ENCODE assay signal across 8 cellular contexts in genomic region chr20:53864765-53865683, GRCh38.
DNase-seq lines count a peak whose midpoint lies in the region; ATAC-seq, FAIRE-seq and TF ChIP-seq lines count a peak whose summit lies in the region.
"Not testable (repeated sequence)": the region's sequence is repeated elsewhere in the genome, so short reads cannot be mapped to it uniquely, and the experiment has no call there.

No MANE protein-coding gene starts in this region.

- H3K4ac ChIP-seq in H1 (replicated peaks; ENCODE audit: insufficient read length, low read depth, low read length), result not testable (repeated sequence)

- H3K4me3 Mint-ChIP-seq in CD8-positive, alpha-beta memory T cell, result peak overlapping the region in 6 of 7 donors; percentile 9 to 80 (median 66)
- not testable (repeated sequence) for H3K4me3 Mint-ChIP-seq in activated naive CD4-positive, alpha-beta T cell treated with anti-CD3 and anti-CD28 coated beads, Interleukin-2, amount 10 ng/mL, durations not matched to agents 7 days and 5 days; osteocyte (ENCODE audit: unreplicated experiment)

- not testable (repeated sequence) for FAIRE-seq in H1 (lab: Jason Lieb, UNC); HepG2 (lab: Jason Lieb, UNC)

- TF ChIP-seq RAD21 in H1 (IDR thresholded peaks at IDR 0.05 in 1 of 2, conservative IDR thresholded peaks at IDR 0.05 in 1 of 2; ENCODE audit: low read depth in 2 of 2, low read length in 2 of 2); HepG2 (CRISPR knock-in tag; IDR thresholded peaks at IDR 0.05): not testable (repeated sequence)

- 85% methylated on average over 13 of the region's 13 CpGs; no CpG with 5 or more reads in 1 of the 2 experiments for WGBS in H1 (ENCODE audit: extremely low coverage in 1 of 2, insufficient coverage in 1 of 2, insufficient read length in 1 of 2, insufficient replicate concordance in 2 of 2, low coverage in 1 of 2, low lambda C conversion rate in 2 of 2, missing lambda C conversion rate in 1 of 2), 2 experiments
- 50% methylated on average over 13 of the region's 13 CpGs for WGBS in HepG2 (ENCODE audit: low lambda C conversion rate)
- 65% methylated on average over 13 of the region's 13 CpGs for WGBS in suprapubic skin

- H3K27ac ChIP-seq in CD8-positive, alpha-beta memory T cell (ENCODE audit: low read depth, low read length); H1 (ENCODE audit: low read depth, low read length); HepG2 (ENCODE audit: extremely low read length, insufficient read depth, low read length): not testable (repeated sequence)
- H3K27ac ChIP-seq in SK-N-MC (peak overlapping the region; percentile 71), suprapubic skin (peak overlapping the region; percentile 91)

- peak overlapping the region; percentile 72; the same call in 1 of the 2 replicates for H2BK20ac ChIP-seq in H1 (ENCODE audit: low read length)

- not testable (repeated sequence) for H3K36me3 Mint-ChIP-seq in CD8-positive, alpha-beta memory T cell; activated naive CD4-positive, alpha-beta T cell treated with anti-CD3 and anti-CD28 coated beads, Interleukin-2, amount 10 ng/mL, durations not matched to agents 7 days and 5 days; osteocyte (ENCODE audit: unreplicated experiment)

- H4K5ac ChIP-seq in H1 (ENCODE audit: insufficient read length, low read depth, low read length), result peak overlapping the region; percentile 84

- H3K9me3 ChIP-seq in CD8-positive, alpha-beta memory T cell (ENCODE audit: low read length); SK-N-MC (ENCODE audit: low read depth, low read length); H1 (ENCODE audit: insufficient read depth in 2 of 2, low read depth in 1 of 2, low read length in 1 of 2); HepG2 (ENCODE audit: low read length); suprapubic skin: not testable (repeated sequence)

- H3K18ac ChIP-seq in H1 (ENCODE audit: extremely low read depth, low read length), result peak overlapping the region; percentile 26

- not testable (repeated sequence) for ATAC-seq in HepG2

- CTCF ChIA-PET in CD8-positive, alpha-beta memory T cell (lab: Charles Lee), result interaction anchor here (0.7 to 3.1 kb wide), 6 partner anchors 21 to 285 kb away, joined by 3 to 14 read pairs (median 5); no protein-coding TSS in a partner anchor
- CTCF ChIA-PET in activated naive CD4-positive, alpha-beta T cell treated with anti-CD3 and anti-CD28 coated beads, Interleukin-2, amount 10 ng/mL, durations not matched to agents 7 days and 5 days (lab: Charles Lee), result interaction anchor here (1.3 to 3.9 kb wide), 5 partner anchors 9 to 110 kb away, joined by 3 to 11 read pairs (median 7); no protein-coding TSS in a partner anchor
- CTCF ChIA-PET in H1 (lab: Charles Lee; ENCODE audit: partially characterized antibody), result interaction anchor here (0.6 to 4.9 kb wide), 15 partner anchors 8 to 288 kb away, joined by 3 to 23 read pairs (median 3); no protein-coding TSS in a partner anchor
- CTCF ChIA-PET in HepG2 (lab: Yijun Ruan, JAX; ENCODE audit: low intra/inter-chr PET ratio, low total read pairs), result not testable (repeated sequence)

- H3K27me3 Mint-ChIP-seq in CD8-positive, alpha-beta memory T cell; activated naive CD4-positive, alpha-beta T cell treated with anti-CD3 and anti-CD28 coated beads, Interleukin-2, amount 10 ng/mL, durations not matched to agents 7 days and 5 days; osteocyte (ENCODE audit: unreplicated experiment): not testable (repeated sequence)

- not testable (repeated sequence) for H3K79me1 ChIP-seq in H1 (ENCODE audit: low read depth, low read length)

- H3K27me3 ChIP-seq in CD8-positive, alpha-beta memory T cell (ENCODE audit: insufficient read depth, low read length, poor library complexity, severe bottlenecking); H1 (replicated peaks in 1 of 4; ENCODE audit: control insufficient read depth in 3 of 4, extremely low read depth in 1 of 4, insufficient read depth in 3 of 4, low read length in 3 of 4); HepG2 (ENCODE audit: control insufficient read depth in 1 of 2, insufficient read depth in 2 of 2, low read length in 2 of 2); suprapubic skin: not testable (repeated sequence)

- in situ Hi-C loops in HepG2 (cut with HindIII; ENCODE audit: extremely low pct_ligation_motif_present, low pct_unique_long_range_greater_than_20kb), result not testable (repeated sequence)

- H3K4me2 ChIP-seq in H1 (ENCODE audit: insufficient read depth in 1 of 2, low read depth in 2 of 2, low read length in 2 of 2), result peak overlapping the region in 1 of 2 experiments; percentile 51; a peak in 1 of 4 replicates
- H3K4me2 ChIP-seq in HepG2 (ENCODE audit: low read depth, low read length), result peak overlapping the region; percentile 85

- TF ChIP-seq CTCF in H1 (IDR thresholded peaks at IDR 0.05; ENCODE audit: control extremely low read depth in 1 of 3, insufficient read depth in 1 of 3, low read depth in 1 of 3, low read length in 3 of 3); HepG2 (CRISPR knock-in tag; IDR thresholded peaks at IDR 0.05); osteocyte (IDR thresholded peaks at IDR 0.05); suprapubic skin (IDR thresholded peaks at IDR 0.05): not testable (repeated sequence)

- H3K4me1 Mint-ChIP-seq in CD8-positive, alpha-beta memory T cell, result peaks cover 40 to 59% (median 58%) of the 10 kb centered on the region in 3 donors
- H3K4me1 Mint-ChIP-seq in activated naive CD4-positive, alpha-beta T cell treated with anti-CD3 and anti-CD28 coated beads, Interleukin-2, amount 10 ng/mL, durations not matched to agents 7 days and 5 days, result peaks cover 56% of the 10 kb centered on the region
- H3K4me1 Mint-ChIP-seq in osteocyte (ENCODE audit: unreplicated experiment), result peaks cover 47% of the 10 kb centered on the region

- POLR2A ChIA-PET in CD8-positive, alpha-beta memory T cell (lab: Charles Lee), result interaction anchor here (0.6 to 1.6 kb wide), 5 partner anchors 16 to 273 kb away, joined by 3 to 5 read pairs (median 3); no protein-coding TSS in a partner anchor
- POLR2A ChIA-PET in H1 (lab: Charles Lee; ENCODE audit: partially characterized antibody), result interaction anchor here (0.8 to 1.5 kb wide), 5 partner anchors 8 to 112 kb away, joined by 3 to 4 read pairs (median 3); no protein-coding TSS in a partner anchor
- POLR2A ChIA-PET in HepG2 (lab: Yijun Ruan, JAX), result interaction anchor here (0.7 to 4.7 kb wide), 25 partner anchors 7 to 273 kb away, joined by 3 to 50 read pairs (median 5); partner anchors contain the start of gene ZNF217

- not testable (repeated sequence) for H3K79me2 ChIP-seq in H1 (ENCODE audit: control insufficient read depth in 1 of 2, insufficient read depth in 2 of 2, low read length in 2 of 2); HepG2 (ENCODE audit: insufficient read depth, low read length)

- H2BK5ac ChIP-seq in H1 (ENCODE audit: low read depth, low read length), result peak overlapping the region; percentile 63; the same call in 1 of the 2 replicates

- H3K4me3 ChIP-seq in CD8-positive, alpha-beta memory T cell (ENCODE audit: low read length), result not testable (repeated sequence)
- peak overlapping the region; percentile 62 for H3K4me3 ChIP-seq in SK-N-MC
- H3K4me3 ChIP-seq in H1 (ENCODE audit: extremely low read depth in 1 of 4, insufficient read depth in 2 of 4, low read depth in 3 of 4, low read length in 4 of 4), result peak overlapping the region in 1 of 4 experiments; percentile 18; a peak in 1 of 8 replicates
- peak overlapping the region in 2 of 3 experiments; percentile 44 to 56; a peak in 3 of 6 replicates for H3K4me3 ChIP-seq in HepG2 (replicated peaks in 1 of 3; ENCODE audit: insufficient read depth in 1 of 3, low read depth in 2 of 3, low read length in 3 of 3)
- H3K4me3 ChIP-seq in suprapubic skin, result peak overlapping the region; percentile 6

- DNase-seq in CD8-positive, alpha-beta memory T cell; SK-N-MC (ENCODE audit: low read depth, low spot score); activated naive CD4-positive, alpha-beta T cell treated with anti-CD3 and anti-CD28 coated beads, Interleukin-2, amount 10 ng/mL, durations not matched to agents 7 days and 5 days; H1 (ENCODE audit: low read depth in 1 of 2, low spot score in 2 of 2); HepG2 (ENCODE audit: low spot score); osteocyte (ENCODE audit: extremely low spot score, unreplicated experiment); suprapubic skin (ENCODE audit: low spot score in 2 of 2): not testable (repeated sequence)
- peak; percentile 46 for DNase-seq in M059J (ENCODE audit: low read depth)

- not testable (repeated sequence) for H3K9me3 Mint-ChIP-seq in CD8-positive, alpha-beta memory T cell; activated naive CD4-positive, alpha-beta T cell treated with anti-CD3 and anti-CD28 coated beads, Interleukin-2, amount 10 ng/mL, durations not matched to agents 7 days and 5 days; osteocyte (ENCODE audit: unreplicated experiment)

- not testable (repeated sequence) for H2AFZ ChIP-seq in H1 (ENCODE audit: low read length)
- peak overlapping the region; percentile 24 for H2AFZ ChIP-seq in HepG2 (ENCODE audit: low read length)

- H3K27ac Mint-ChIP-seq in CD8-positive, alpha-beta memory T cell, result peak overlapping the region in 7 of 8 donors; percentile 62 to 96 (median 81)
- peak overlapping the region; percentile 95 for H3K27ac Mint-ChIP-seq in activated naive CD4-positive, alpha-beta T cell treated with anti-CD3 and anti-CD28 coated beads, Interleukin-2, amount 10 ng/mL, durations not matched to agents 7 days and 5 days
- peak overlapping the region; percentile 85 for H3K27ac Mint-ChIP-seq in osteocyte (ENCODE audit: unreplicated experiment)

- not testable (repeated sequence) for TF ChIP-seq EP300 in H1 (IDR thresholded peaks at IDR 0.05; ENCODE audit: borderline replicate concordance in 1 of 2, low read depth in 2 of 2, low read length in 2 of 2); HepG2 (IDR thresholded peaks at IDR 0.05; ENCODE audit: low read depth in 2 of 2, low read length in 2 of 2); HepG2 (CRISPR knock-in tag; IDR thresholded peaks at IDR 0.05; ENCODE audit: borderline replicate concordance); suprapubic skin (IDR thresholded peaks at IDR 0.05)

- H3K23me2 ChIP-seq in H1 (ENCODE audit: low read depth, low read length), result not testable (repeated sequence)

- not testable (repeated sequence) for H3K14ac ChIP-seq in H1 (ENCODE audit: insufficient read length)

- H3K9ac ChIP-seq in SK-N-MC (ENCODE audit: insufficient read length) (peak overlapping the region; percentile 29), HepG2 (ENCODE audit: insufficient read depth, low read depth, low read length) (0 out of 2 replicates have a peak overlapping the region, but pooled peaks have one; percentile 35)
- H3K9ac ChIP-seq in H1 (replicated peaks in 1 of 4; ENCODE audit: extremely low read depth in 1 of 4, low read depth in 3 of 4, low read length in 3 of 4), result not testable (repeated sequence)

- TF ChIP-seq POLR2A in H1 (IDR thresholded peaks at IDR 0.05; ENCODE audit: control extremely low read depth in 1 of 2, low read depth in 2 of 2, low read length in 2 of 2); HepG2 (IDR thresholded peaks at IDR 0.05; ENCODE audit: insufficient read depth in 1 of 2, low read depth in 2 of 2, low read length in 2 of 2); suprapubic skin (IDR thresholded peaks at IDR 0.05): not testable (repeated sequence)

- not testable (repeated sequence) for H4K91ac ChIP-seq in H1 (replicated peaks; ENCODE audit: insufficient read length, low read length)

- H2BK15ac ChIP-seq in H1 (ENCODE audit: low read length), result not testable (repeated sequence)

- H4K8ac ChIP-seq in H1 (ENCODE audit: extremely low read depth, insufficient read depth, low read length), result not testable (repeated sequence)

- H2AK5ac ChIP-seq in H1 (ENCODE audit: low read depth, low read length), result not testable (repeated sequence)

- H3K36me3 ChIP-seq in CD8-positive, alpha-beta memory T cell (ENCODE audit: insufficient read depth, low read length); SK-N-MC (ENCODE audit: insufficient read depth, low read length); H1 (ENCODE audit: control insufficient read depth in 2 of 4, insufficient read depth in 4 of 4, low read length in 3 of 4); HepG2 (replicated peaks in 1 of 2; ENCODE audit: control insufficient read depth in 1 of 2, insufficient read depth in 2 of 2, low read length in 2 of 2); suprapubic skin: not testable (repeated sequence)

- H3K4me1 ChIP-seq in CD8-positive, alpha-beta memory T cell (ENCODE audit: insufficient read depth, low read length), result peaks cover 44% of the 10 kb centered on the region
- H3K4me1 ChIP-seq in H1 (replicated peaks in 1 of 4; ENCODE audit: control insufficient read depth in 3 of 4, insufficient read depth in 4 of 4, low read length in 3 of 4) (peaks cover 7 to 28% (median 15%) of the 10 kb centered on the region in 4 experiments; a peak in 6 of 7 replicates), HepG2 (ENCODE audit: insufficient read depth, low read length) (peaks cover 84% of the 10 kb centered on the region), suprapubic skin (peaks cover 44% of the 10 kb centered on the region)

- H2BK12ac ChIP-seq in H1 (ENCODE audit: low read depth, low read length), result peak overlapping the region; percentile 64; the same call in 1 of the 2 replicates

- H2BK120ac ChIP-seq in H1 (replicated peaks; ENCODE audit: low read depth, low read length), result peak overlapping the region; percentile 92

- intact Hi-C loops in HepG2 (cut with micrococcal nuclease; ENCODE audit: unreplicated experiment), result loop anchor here (5.0 kb wide), 1 partner anchor 52 kb away; no protein-coding TSS in a partner anchor

- H3K56ac ChIP-seq in H1 (replicated peaks; ENCODE audit: insufficient read length, low read depth, low read length), result not testable (repeated sequence)

- not testable (repeated sequence) for H4K20me1 ChIP-seq in H1 (replicated peaks in 1 of 2; ENCODE audit: control insufficient read depth in 1 of 2, insufficient read depth in 2 of 2, low read length in 2 of 2); HepG2 (ENCODE audit: insufficient read depth, low read length)

- BruUV-seq in HepG2 (replicated peaks; lab: Mats Ljungman, UMichigan), result not testable (repeated sequence)

- not testable (repeated sequence) for H3K23ac ChIP-seq in H1 (ENCODE audit: insufficient read length)
